Comparison of ENCODE assay signal across 14 cellular contexts in the genomic region with DNA sequence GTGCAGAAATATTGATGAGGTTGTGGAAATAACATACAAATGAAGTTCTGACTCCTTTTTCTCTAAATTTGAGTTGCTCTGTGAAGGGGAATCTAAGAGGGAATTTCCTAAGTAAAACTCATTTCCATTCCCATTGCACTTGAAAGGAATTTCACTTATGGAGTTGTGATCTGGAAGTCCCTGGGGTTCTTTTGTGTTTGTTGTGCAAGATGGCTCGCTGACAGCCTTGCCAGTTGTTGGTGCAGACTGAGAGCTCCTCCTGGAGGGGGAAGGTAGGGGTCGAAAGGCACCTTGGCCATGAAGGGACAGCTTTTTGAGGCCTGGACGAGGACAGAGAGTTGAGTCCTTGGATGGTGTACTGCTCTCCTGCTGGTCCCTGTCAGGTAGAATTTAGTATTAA.
DNase-seq lines count a peak whose midpoint lies in the region; ATAC-seq, FAIRE-seq and TF ChIP-seq lines count a peak whose summit lies in the region.
"Had no signal": no experiment of that assay in that cellular context is flagged by ENCODE, and none has a peak within 500 bp of the region (broad histone marks: within the 10 kb centered on the region; RNA-seq: fewer than 3 reads in every experiment).

No MANE protein-coding gene starts in this region.

- H3K36me3 ChIP-seq in colonic mucosa, result no peaks in the 10 kb centered on the region
- H3K36me3 ChIP-seq: SJSA1 had no signal

- peaks cover 5% of the 10 kb centered on the region for H3K9me3 Mint-ChIP-seq in activated T-helper 17 cell treated with anti-CD3 and anti-CD28 coated beads, Interleukin-2, amount 50 U/mL, for 72 hours
- H3K9me3 Mint-ChIP-seq: activated CD8-positive, alpha-beta T cell treated with anti-CD3 and anti-CD28 coated beads for 36 hours had no signal

- no peaks in the 10 kb centered on the region for H3K9me3 ChIP-seq in colonic mucosa
- H3K9me3 ChIP-seq: SJSA1 had no signal

- H3K4me3 ChIP-seq in choroid plexus epithelial cell (ENCODE audit: low read depth, low read length), result no peak overlapping the region
- H3K4me3 ChIP-seq in colonic mucosa, result no peak overlapping the region
- H3K4me3 ChIP-seq: SJSA1 had no signal

- H3K27me3 ChIP-seq in colonic mucosa, result no peaks in the 10 kb centered on the region
- H3K27me3 ChIP-seq: SJSA1 had no signal

- no peak overlapping the region for H3K27ac Mint-ChIP-seq in activated T-helper 17 cell treated with anti-CD3 and anti-CD28 coated beads, Interleukin-2, amount 50 U/mL, for 72 hours
- H3K27ac Mint-ChIP-seq: activated CD8-positive, alpha-beta T cell treated with anti-CD3 and anti-CD28 coated beads for 36 hours had no signal

- no peak overlapping the region for H3K27ac ChIP-seq in colonic mucosa
- H3K27ac ChIP-seq: SJSA1 had no signal

- DNase-seq in EL, result peak; percentile 33
- peak; percentile 25 for DNase-seq in HuH-7.5 (ENCODE audit: low spot score)
- DNase-seq in choroid plexus epithelial cell (ENCODE audit: low read depth), result peak; percentile 73
- DNase-seq in myocyte (ENCODE audit: low read depth), result peak; percentile 12
- DNase-seq in GM12891 (ENCODE audit: insufficient read length, low spot score), result no peak
- DNase-seq in kidney glomerular epithelial cell (lab: John Stamatoyannopoulos, UW), result no peak
- DNase-seq in colonic mucosa, result no peak
- DNase-seq: activated CD8-positive, alpha-beta T cell treated with anti-CD3 and anti-CD28 coated beads for 36 hours; anterior cingulate cortex; COR-L47; NCI-H2081 treated with DMSO at 0.1 percent for 48 hours had no signal

- ATAC-seq in activated T-helper 17 cell treated with anti-CD3 and anti-CD28 coated beads, Interleukin-2, amount 50 U/mL, for 72 hours (replicated peaks), result no peak
- ATAC-seq: activated CD8-positive, alpha-beta T cell treated with anti-CD3 and anti-CD28 coated beads for 36 hours had no signal

- H3K4me1 Mint-ChIP-seq in activated T-helper 17 cell treated with anti-CD3 and anti-CD28 coated beads, Interleukin-2, amount 50 U/mL, for 72 hours, result no peaks in the 10 kb centered on the region

- TF ChIP-seq POLR2A in GM12891 (IDR thresholded peaks at IDR 0.05; ENCODE audit: low read depth, low read length), result no peak

- FAIRE-seq in GM12891 (lab: Jason Lieb, UNC), result no peak

- TF ChIP-seq CTCF in choroid plexus epithelial cell (conservative IDR thresholded peaks at IDR 0.05; ENCODE audit: low read depth, low read length) (peak; percentile 45), colonic mucosa (IDR thresholded peaks at IDR 0.05) (no peak)

- H3K36me3 Mint-ChIP-seq in activated T-helper 17 cell treated with anti-CD3 and anti-CD28 coated beads, Interleukin-2, amount 50 U/mL, for 72 hours (ENCODE audit: low read depth), result no peaks in the 10 kb centered on the region

- H3K4me3 Mint-ChIP-seq in activated T-helper 17 cell treated with anti-CD3 and anti-CD28 coated beads, Interleukin-2, amount 50 U/mL, for 72 hours, result no peak overlapping the region
- H3K4me3 Mint-ChIP-seq: activated CD8-positive, alpha-beta T cell treated with anti-CD3 and anti-CD28 coated beads for 36 hours; nephron had no signal

- intact Hi-C loops in colonic mucosa (cut with DNase I), result no loop called here

- H3K4me1 ChIP-seq in colonic mucosa, result no peaks in the 10 kb centered on the region

- peaks cover 3% of the 10 kb centered on the region for H3K27me3 Mint-ChIP-seq in activated T-helper 17 cell treated with anti-CD3 and anti-CD28 coated beads, Interleukin-2, amount 50 U/mL, for 72 hours

- H3K9ac ChIP-seq in colonic mucosa (ENCODE audit: low read depth in 2 of 2, low read length in 2 of 2), result no peak overlapping the region

TF ChIP-seq in GM12891, 5 proteins besides CTCF, POLR2A, EP300 and RAD21:
- TF ChIP-seq POU2F2 (IDR thresholded peaks at IDR 0.05; ENCODE audit: low read depth, low read length) (no peak), PAX5 (IDR thresholded peaks at IDR 0.05; ENCODE audit: insufficient read depth, low read length, severe bottlenecking) (no peak), POLR2AphosphoS5 (IDR thresholded peaks at IDR 0.05; ENCODE audit: low read depth, low read length) (no peak), TAF1 (IDR thresholded peaks at IDR 0.05; ENCODE audit: low read depth, low read length) (no peak), SPI1 (IDR thresholded peaks at IDR 0.05; ENCODE audit: low read depth, low read length) (no peak)

Comparison
In these comparisons a context has a peak if more than half of its experiments do, and no peak if none do; other contexts are left out.
1. DNase-seq: peak in EL (single experiment), HuH-7.5 (single experiment), choroid plexus epithelial cell (single experiment) and myocyte (single experiment); none in GM12891 (single experiment), kidney glomerular epithelial cell (single experiment) and colonic mucosa (single experiment).